Comparison of ENCODE assay signal across 33 cellular contexts in the genomic region with DNA sequence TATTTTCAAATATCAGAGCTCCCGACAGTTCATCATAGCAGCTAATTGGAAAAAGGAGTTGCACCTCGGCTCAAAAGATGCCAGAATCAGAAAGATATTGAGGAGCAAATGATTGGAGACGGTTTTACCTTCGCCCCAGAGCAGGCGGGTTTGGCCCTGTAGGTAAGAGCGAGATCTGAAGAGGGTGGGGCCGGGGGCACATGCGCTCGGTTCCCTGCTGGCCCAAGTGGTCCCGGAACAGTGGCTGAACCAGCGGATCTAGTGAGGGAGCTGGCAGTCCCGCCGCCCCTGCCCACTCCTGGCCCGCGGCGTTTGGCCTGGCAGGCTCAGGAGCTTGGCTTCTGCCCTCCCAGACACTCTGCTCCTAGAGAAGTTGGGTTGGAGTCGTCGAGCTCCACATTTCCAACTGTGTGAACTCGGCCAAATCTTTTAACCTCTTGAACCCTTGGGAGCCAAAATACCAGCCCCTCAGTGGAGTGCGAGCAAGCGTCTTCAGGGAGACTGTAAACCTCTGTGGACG.
"Had no signal": no experiment of that assay in that cellular context is flagged by ENCODE, and none has a peak within 500 bp of the region (broad histone marks: within the 10 kb centered on the region; RNA-seq: fewer than 3 reads in every experiment).

No MANE protein-coding gene starts in this region.

- H3K4me2 ChIP-seq: KMS-11, SK-N-SH had no signal

- H3K27ac Mint-ChIP-seq: activated B cell treated with CpG ODN at 0.5 μM for 24 hours; activated CD4-positive, alpha-beta memory T cell treated with anti-CD3 and anti-CD28 coated beads, Interleukin-2, amount 10 ng/mL, durations not matched to agents 7 days and 5 days; activated CD8-positive, alpha-beta memory T cell treated with anti-CD3 and anti-CD28 coated beads, Interleukin-2, amount 10 ng/mL, durations not matched to agents 7 days and 5 days; activated naive CD4-positive, alpha-beta T cell treated with anti-CD3 and anti-CD28 coated beads, Interleukin-2, amount 50 U/mL, for 24 hours; activated naive CD8-positive, alpha-beta T cell treated with anti-CD3 and anti-CD28 coated beads, Interleukin-2, amount 10 ng/mL, durations not matched to agents 7 days and 5 days; T-helper 1 cell treated with Interleukin-12 subunit alpha and Interleukin-12 subunit beta and Interleukin-4 antibody, amounts not matched to agents 30 μg/mL and 1 μg/mL, for 36 hours; T-helper 2 cell treated with Interferon-gamma antibody and Interleukin-4, amounts not matched to agents 5 μg/mL and 100 μg/mL, for 36 hours had no signal

- H3K4me1 ChIP-seq: ascending aorta, Peyer's patch, SJSA1 had no signal

- H3K4me3 ChIP-seq: ascending aorta, cardiac muscle cell, Peyer's patch, SJSA1 had no signal

- H3K27me3 ChIP-seq: SJSA1 had no signal

- H3K36me3 ChIP-seq: ascending aorta, cardiac muscle cell, Peyer's patch, SJSA1 had no signal

- DNase-seq: activated B cell treated with CpG ODN at 0.5 μM for 24 hours; activated CD4-positive, alpha-beta memory T cell treated with anti-CD3 and anti-CD28 coated beads, Interleukin-2, amount 10 ng/mL, durations not matched to agents 7 days and 5 days; activated CD4-positive, alpha-beta T cell treated with anti-CD3 and anti-CD28 coated beads for 4 hours; activated CD4-positive, CD25-positive, alpha-beta regulatory T cell treated with anti-CD3 and anti-CD28 coated beads, Interleukin-2, amount 50 U/mL, for 72 hours; activated CD8-positive, alpha-beta memory T cell treated with anti-CD3 and anti-CD28 coated beads for 24 hours; activated CD8-positive, alpha-beta memory T cell treated with anti-CD3 and anti-CD28 coated beads, Interleukin-2, amount 10 ng/mL, durations not matched to agents 7 days and 5 days; activated CD8-positive, alpha-beta memory T cell treated with anti-CD3 and anti-CD28 coated beads, Interleukin-2, amount 50 U/mL, for 48 hours; activated effector memory CD4-positive, alpha-beta T cell treated with anti-CD3 and anti-CD28 coated beads, Interleukin-2, amount 50 U/mL, for 16 hours; activated naive CD4-positive, alpha-beta T cell treated with Interleukin-2 at 50 U/mL for 16 hours; activated naive CD8-positive, alpha-beta T cell treated with anti-CD3 and anti-CD28 coated beads, Interleukin-2, amount 10 ng/mL, durations not matched to agents 7 days and 5 days; activated T-cell treated with anti-CD3 and anti-CD28 coated beads, Interleukin-2, amount 50 U/mL, for 48 hours; MM.1S; MV-4-11; NCI-H1092; NCI-H1436 treated with DMSO at 0.1 percent for 48 hours; NCI-H1694 treated with DMSO at 0.1 percent for 48 hours; NCI-H2029; NCI-H510A; NCI-H748 treated with DMSO at 0.1 percent for 48 hours; NK-92 treated with Interleukin-12 subunit alpha and Interleukin-12 subunit beta, amount 100 ng/mL, for 24 hours; PC-3; Peyer's patch; RPMI8226; SHP77 treated with DMSO at 0.1 percent for 48 hours; SK-N-SH had no signal

- H3K4me3 Mint-ChIP-seq: activated B cell treated with CpG ODN at 0.5 μM for 24 hours; activated CD4-positive, alpha-beta memory T cell treated with anti-CD3 and anti-CD28 coated beads, Interleukin-2, amount 10 ng/mL, durations not matched to agents 7 days and 5 days; activated CD8-positive, alpha-beta memory T cell treated with anti-CD3 and anti-CD28 coated beads, Interleukin-2, amount 10 ng/mL, durations not matched to agents 7 days and 5 days; activated naive CD4-positive, alpha-beta T cell treated with anti-CD3 and anti-CD28 coated beads, Interleukin-2, amount 50 U/mL, for 24 hours; activated naive CD8-positive, alpha-beta T cell treated with anti-CD3 and anti-CD28 coated beads, Interleukin-2, amount 10 ng/mL, durations not matched to agents 7 days and 5 days; central memory CD8-positive, alpha-beta T cell; T-helper 1 cell treated with Interleukin-12 subunit alpha and Interleukin-12 subunit beta and Interleukin-4 antibody, amounts not matched to agents 30 μg/mL and 1 μg/mL, for 36 hours; T-helper 2 cell treated with Interferon-gamma antibody and Interleukin-4, amounts not matched to agents 5 μg/mL and 100 μg/mL, for 36 hours had no signal

- H3K9me3 ChIP-seq: ascending aorta, Peyer's patch, SJSA1, SK-N-SH had no signal

- H3K9me3 Mint-ChIP-seq: activated B cell treated with CpG ODN at 0.5 μM for 24 hours; activated CD4-positive, alpha-beta memory T cell treated with anti-CD3 and anti-CD28 coated beads, Interleukin-2, amount 10 ng/mL, durations not matched to agents 7 days and 5 days; activated naive CD8-positive, alpha-beta T cell treated with anti-CD3 and anti-CD28 coated beads, Interleukin-2, amount 10 ng/mL, durations not matched to agents 7 days and 5 days; central memory CD8-positive, alpha-beta T cell; T-helper 1 cell treated with Interleukin-12 subunit alpha and Interleukin-12 subunit beta and Interleukin-4 antibody, amounts not matched to agents 30 μg/mL and 1 μg/mL, for 36 hours; T-helper 2 cell treated with Interferon-gamma antibody and Interleukin-4, amounts not matched to agents 5 μg/mL and 100 μg/mL, for 36 hours had no signal

- H3K27ac ChIP-seq: ascending aorta, cardiac muscle cell, KMS-11, Peyer's patch, SJSA1 had no signal

- H3K9ac ChIP-seq: KMS-11, SK-N-SH had no signal

- H3K36me3 Mint-ChIP-seq: activated CD8-positive, alpha-beta memory T cell treated with anti-CD3 and anti-CD28 coated beads, Interleukin-2, amount 10 ng/mL, durations not matched to agents 7 days and 5 days; activated naive CD4-positive, alpha-beta T cell treated with anti-CD3 and anti-CD28 coated beads, Interleukin-2, amount 50 U/mL, for 24 hours; activated naive CD8-positive, alpha-beta T cell treated with anti-CD3 and anti-CD28 coated beads, Interleukin-2, amount 10 ng/mL, durations not matched to agents 7 days and 5 days had no signal
